In the genomic region with DNA sequence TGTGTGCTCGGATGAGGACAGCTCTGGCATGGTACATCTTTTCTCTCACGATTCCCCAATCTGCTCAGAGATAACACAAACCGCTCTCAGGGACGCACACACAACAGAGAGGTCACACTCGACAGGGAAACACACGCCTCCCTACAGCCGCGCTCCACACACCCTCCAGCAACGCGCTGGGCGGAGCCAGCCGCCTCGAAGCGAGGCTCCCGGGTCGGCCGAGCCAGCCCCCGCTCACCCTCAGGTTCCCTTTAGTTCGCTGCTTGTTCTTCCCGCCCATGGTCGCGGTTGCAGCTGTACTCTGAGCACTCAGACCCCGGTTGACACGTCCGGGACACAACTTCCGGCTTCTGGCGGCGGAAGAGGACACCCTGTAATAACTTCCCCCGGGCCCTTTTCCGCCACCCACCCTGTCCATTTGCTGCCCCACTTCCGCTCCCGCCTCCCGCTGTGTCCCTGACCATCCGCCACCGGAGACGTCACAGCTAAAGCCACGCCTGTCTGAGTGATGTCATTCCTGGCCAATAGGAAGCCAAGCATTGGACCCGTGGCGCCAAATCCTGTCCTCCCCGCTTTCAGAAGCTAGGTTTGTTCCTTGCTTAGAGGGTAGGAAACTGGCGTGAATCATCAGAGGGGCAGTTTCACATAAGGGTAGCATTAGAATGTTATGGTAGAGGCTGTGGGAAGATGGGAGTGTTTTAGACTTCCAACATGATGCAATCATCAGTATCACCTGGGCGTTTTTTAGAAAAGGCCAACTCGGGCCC, we compare ENCODE assay signal across 1 cellular context.
TF ChIP-seq lines count a peak whose summit lies in the region.

A gene with protein sequence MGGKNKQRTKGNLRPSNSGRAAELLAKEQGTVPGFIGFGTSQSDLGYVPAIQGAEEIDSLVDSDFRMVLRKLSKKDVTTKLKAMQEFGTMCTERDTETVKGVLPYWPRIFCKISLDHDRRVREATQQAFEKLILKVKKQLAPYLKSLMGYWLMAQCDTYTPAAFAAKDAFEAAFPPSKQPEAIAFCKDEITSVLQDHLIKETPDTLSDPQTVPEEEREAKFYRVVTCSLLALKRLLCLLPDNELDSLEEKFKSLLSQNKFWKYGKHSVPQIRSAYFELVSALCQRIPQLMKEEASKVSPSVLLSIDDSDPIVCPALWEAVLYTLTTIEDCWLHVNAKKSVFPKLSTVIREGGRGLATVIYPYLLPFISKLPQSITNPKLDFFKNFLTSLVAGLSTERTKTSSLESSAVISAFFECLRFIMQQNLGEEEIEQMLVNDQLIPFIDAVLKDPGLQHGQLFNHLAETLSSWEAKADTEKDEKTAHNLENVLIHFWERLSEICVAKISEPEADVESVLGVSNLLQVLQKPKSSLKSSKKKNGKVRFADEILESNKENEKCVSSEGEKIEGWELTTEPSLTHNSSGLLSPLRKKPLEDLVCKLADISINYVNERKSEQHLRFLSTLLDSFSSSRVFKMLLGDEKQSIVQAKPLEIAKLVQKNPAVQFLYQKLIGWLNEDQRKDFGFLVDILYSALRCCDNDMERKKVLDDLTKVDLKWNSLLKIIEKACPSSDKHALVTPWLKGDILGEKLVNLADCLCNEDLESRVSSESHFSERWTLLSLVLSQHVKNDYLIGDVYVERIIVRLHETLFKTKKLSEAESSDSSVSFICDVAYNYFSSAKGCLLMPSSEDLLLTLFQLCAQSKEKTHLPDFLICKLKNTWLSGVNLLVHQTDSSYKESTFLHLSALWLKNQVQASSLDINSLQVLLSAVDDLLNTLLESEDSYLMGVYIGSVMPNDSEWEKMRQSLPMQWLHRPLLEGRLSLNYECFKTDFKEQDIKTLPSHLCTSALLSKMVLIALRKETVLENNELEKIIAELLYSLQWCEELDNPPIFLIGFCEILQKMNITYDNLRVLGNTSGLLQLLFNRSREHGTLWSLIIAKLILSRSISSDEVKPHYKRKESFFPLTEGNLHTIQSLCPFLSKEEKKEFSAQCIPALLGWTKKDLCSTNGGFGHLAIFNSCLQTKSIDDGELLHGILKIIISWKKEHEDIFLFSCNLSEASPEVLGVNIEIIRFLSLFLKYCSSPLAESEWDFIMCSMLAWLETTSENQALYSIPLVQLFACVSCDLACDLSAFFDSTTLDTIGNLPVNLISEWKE (N-terminal part only) (minus strand): TSS at position 352 of the 767 bp plus-strand sequence. CDS start 72 bp downstream, at position 280.

TF ChIP-seq in HepG2, 621 proteins besides CTCF, POLR2A, EP300 and RAD21 (continued from another document and continues in another):
- TF ChIP-seq ZFP1 (CRISPR knock-in tag; IDR thresholded peaks at IDR 0.05) (no peak), MAFF (IDR thresholded peaks at IDR 0.05; ENCODE audit: low read depth, low read length) (0 out of 2 replicates have a peak, but pooled peaks have one; percentile 5), BHLHE40 (IDR thresholded peaks at IDR 0.05; ENCODE audit: low read length) (no peak), KLF16 (CRISPR knock-in tag; IDR thresholded peaks at IDR 0.05) (peak in 1 of 2 experiments; percentile 46; a peak in 1 of 4 replicates), FOXM1 (CRISPR knock-in tag; IDR thresholded peaks at IDR 0.05) (no peak), PHF5A (CRISPR knock-in tag; IDR thresholded peaks at IDR 0.05; ENCODE audit: low read depth, unreplicated experiment) (no peak), RORA (CRISPR knock-in tag; IDR thresholded peaks at IDR 0.05) (no peak), CCDC6 (CRISPR knock-in tag; IDR thresholded peaks at IDR 0.05) (no peak), XBP1 (CRISPR knock-in tag; IDR thresholded peaks at IDR 0.05) (no peak), ZNF619 (CRISPR knock-in tag; IDR thresholded peaks at IDR 0.05) (0 out of 2 replicates have a peak, but pooled peaks have one; percentile 58), SRSF1 (optimal IDR thresholded peaks at IDR 0.05; ENCODE audit: low read depth, low read length) (no peak), TMF1 (CRISPR knock-in tag; IDR thresholded peaks at IDR 0.05; ENCODE audit: low read depth) (no peak), NFKB2 (CRISPR knock-in tag; IDR thresholded peaks at IDR 0.05; ENCODE audit: borderline replicate concordance) (peak; percentile 68; the same call in 1 of the 2 replicates), ZBTB38 (CRISPR knock-in tag; IDR thresholded peaks at IDR 0.05) (no peak), MIER2 (CRISPR knock-in tag; IDR thresholded peaks at IDR 0.05) (no peak), ZNF251 (CRISPR knock-in tag; IDR thresholded peaks at IDR 0.05) (no peak), HDAC1 (CRISPR knock-in tag; IDR thresholded peaks at IDR 0.05) (peak; percentile 95), AKAP8 (CRISPR knock-in tag; IDR thresholded peaks at IDR 0.05) (no peak), KLF6 (CRISPR knock-in tag; IDR thresholded peaks at IDR 0.05) (no peak), MAFG (CRISPR knock-in tag; IDR thresholded peaks at IDR 0.05) (no peak), ZNF792 (CRISPR knock-in tag; IDR thresholded peaks at IDR 0.05) (peak; percentile 44; the same call in 1 of the 2 replicates), ZBTB21 (CRISPR knock-in tag; IDR thresholded peaks at IDR 0.05) (peak; percentile 57; the same call in 1 of the 2 replicates), NFKBIZ (CRISPR knock-in tag; IDR thresholded peaks at IDR 0.05) (no peak)
- TF ChIP-seq, protein P1, sequence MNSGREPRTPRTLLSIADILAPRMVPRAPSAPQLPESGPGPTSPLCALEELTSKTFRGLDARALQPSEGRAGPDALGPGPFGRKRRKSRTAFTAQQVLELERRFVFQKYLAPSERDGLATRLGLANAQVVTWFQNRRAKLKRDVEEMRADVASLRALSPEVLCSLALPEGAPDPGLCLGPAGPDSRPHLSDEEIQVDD (CRISPR knock-in tag; IDR thresholded peaks at IDR 0.05; ENCODE audit: borderline replicate concordance), result no peak
- TF ChIP-seq, protein P2, sequence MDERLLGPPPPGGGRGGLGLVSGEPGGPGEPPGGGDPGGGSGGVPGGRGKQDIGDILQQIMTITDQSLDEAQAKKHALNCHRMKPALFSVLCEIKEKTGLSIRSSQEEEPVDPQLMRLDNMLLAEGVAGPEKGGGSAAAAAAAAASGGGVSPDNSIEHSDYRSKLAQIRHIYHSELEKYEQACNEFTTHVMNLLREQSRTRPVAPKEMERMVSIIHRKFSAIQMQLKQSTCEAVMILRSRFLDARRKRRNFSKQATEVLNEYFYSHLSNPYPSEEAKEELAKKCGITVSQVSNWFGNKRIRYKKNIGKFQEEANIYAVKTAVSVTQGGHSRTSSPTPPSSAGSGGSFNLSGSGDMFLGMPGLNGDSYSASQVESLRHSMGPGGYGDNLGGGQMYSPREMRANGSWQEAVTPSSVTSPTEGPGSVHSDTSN (CRISPR knock-in tag; IDR thresholded peaks at IDR 0.05), result peak; percentile 90
- TF ChIP-seq, protein P3, sequence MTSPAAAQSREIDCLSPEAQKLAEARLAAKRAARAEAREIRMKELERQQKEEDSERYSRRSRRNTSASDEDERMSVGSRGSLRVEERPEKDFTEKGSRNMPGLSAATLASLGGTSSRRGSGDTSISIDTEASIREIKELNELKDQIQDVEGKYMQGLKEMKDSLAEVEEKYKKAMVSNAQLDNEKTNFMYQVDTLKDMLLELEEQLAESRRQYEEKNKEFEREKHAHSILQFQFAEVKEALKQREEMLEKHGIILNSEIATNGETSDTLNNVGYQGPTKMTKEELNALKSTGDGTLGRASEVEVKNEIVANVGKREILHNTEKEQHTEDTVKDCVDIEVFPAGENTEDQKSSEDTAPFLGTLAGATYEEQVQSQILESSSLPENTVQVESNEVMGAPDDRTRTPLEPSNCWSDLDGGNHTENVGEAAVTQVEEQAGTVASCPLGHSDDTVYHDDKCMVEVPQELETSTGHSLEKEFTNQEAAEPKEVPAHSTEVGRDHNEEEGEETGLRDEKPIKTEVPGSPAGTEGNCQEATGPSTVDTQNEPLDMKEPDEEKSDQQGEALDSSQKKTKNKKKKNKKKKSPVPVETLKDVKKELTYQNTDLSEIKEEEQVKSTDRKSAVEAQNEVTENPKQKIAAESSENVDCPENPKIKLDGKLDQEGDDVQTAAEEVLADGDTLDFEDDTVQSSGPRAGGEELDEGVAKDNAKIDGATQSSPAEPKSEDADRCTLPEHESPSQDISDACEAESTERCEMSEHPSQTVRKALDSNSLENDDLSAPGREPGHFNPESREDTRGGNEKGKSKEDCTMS (CRISPR knock-in tag; conservative IDR thresholded peaks at IDR 0.05), result no peak
- TF ChIP-seq, protein P4, sequence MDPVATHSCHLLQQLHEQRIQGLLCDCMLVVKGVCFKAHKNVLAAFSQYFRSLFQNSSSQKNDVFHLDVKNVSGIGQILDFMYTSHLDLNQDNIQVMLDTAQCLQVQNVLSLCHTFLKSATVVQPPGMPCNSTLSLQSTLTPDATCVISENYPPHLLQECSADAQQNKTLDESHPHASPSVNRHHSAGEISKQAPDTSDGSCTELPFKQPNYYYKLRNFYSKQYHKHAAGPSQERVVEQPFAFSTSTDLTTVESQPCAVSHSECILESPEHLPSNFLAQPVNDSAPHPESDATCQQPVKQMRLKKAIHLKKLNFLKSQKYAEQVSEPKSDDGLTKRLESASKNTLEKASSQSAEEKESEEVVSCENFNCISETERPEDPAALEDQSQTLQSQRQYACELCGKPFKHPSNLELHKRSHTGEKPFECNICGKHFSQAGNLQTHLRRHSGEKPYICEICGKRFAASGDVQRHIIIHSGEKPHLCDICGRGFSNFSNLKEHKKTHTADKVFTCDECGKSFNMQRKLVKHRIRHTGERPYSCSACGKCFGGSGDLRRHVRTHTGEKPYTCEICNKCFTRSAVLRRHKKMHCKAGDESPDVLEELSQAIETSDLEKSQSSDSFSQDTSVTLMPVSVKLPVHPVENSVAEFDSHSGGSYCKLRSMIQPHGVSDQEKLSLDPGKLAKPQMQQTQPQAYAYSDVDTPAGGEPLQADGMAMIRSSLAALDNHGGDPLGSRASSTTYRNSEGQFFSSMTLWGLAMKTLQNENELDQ (CRISPR knock-in tag; IDR thresholded peaks at IDR 0.05; ENCODE audit: borderline replicate concordance), result no peak
- TF ChIP-seq, protein P5, sequence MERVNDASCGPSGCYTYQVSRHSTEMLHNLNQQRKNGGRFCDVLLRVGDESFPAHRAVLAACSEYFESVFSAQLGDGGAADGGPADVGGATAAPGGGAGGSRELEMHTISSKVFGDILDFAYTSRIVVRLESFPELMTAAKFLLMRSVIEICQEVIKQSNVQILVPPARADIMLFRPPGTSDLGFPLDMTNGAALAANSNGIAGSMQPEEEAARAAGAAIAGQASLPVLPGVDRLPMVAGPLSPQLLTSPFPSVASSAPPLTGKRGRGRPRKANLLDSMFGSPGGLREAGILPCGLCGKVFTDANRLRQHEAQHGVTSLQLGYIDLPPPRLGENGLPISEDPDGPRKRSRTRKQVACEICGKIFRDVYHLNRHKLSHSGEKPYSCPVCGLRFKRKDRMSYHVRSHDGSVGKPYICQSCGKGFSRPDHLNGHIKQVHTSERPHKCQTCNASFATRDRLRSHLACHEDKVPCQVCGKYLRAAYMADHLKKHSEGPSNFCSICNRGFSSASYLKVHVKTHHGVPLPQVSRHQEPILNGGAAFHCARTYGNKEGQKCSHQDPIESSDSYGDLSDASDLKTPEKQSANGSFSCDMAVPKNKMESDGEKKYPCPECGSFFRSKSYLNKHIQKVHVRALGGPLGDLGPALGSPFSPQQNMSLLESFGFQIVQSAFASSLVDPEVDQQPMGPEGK (CRISPR knock-in tag; IDR thresholded peaks at IDR 0.05), result peak; percentile 68
- TF ChIP-seq, protein P6, sequence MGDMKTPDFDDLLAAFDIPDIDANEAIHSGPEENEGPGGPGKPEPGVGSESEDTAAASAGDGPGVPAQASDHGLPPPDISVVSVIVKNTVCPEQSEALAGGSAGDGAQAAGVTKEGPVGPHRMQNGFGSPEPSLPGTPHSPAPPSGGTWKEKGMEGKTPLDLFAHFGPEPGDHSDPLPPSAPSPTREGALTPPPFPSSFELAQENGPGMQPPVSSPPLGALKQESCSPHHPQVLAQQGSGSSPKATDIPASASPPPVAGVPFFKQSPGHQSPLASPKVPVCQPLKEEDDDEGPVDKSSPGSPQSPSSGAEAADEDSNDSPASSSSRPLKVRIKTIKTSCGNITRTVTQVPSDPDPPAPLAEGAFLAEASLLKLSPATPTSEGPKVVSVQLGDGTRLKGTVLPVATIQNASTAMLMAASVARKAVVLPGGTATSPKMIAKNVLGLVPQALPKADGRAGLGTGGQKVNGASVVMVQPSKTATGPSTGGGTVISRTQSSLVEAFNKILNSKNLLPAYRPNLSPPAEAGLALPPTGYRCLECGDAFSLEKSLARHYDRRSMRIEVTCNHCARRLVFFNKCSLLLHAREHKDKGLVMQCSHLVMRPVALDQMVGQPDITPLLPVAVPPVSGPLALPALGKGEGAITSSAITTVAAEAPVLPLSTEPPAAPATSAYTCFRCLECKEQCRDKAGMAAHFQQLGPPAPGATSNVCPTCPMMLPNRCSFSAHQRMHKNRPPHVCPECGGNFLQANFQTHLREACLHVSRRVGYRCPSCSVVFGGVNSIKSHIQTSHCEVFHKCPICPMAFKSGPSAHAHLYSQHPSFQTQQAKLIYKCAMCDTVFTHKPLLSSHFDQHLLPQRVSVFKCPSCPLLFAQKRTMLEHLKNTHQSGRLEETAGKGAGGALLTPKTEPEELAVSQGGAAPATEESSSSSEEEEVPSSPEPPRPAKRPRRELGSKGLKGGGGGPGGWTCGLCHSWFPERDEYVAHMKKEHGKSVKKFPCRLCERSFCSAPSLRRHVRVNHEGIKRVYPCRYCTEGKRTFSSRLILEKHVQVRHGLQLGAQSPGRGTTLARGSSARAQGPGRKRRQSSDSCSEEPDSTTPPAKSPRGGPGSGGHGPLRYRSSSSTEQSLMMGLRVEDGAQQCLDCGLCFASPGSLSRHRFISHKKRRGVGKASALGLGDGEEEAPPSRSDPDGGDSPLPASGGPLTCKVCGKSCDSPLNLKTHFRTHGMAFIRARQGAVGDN (CRISPR knock-in tag; IDR thresholded peaks at IDR 0.05), result peak; percentile 82
- TF ChIP-seq, protein P7, sequence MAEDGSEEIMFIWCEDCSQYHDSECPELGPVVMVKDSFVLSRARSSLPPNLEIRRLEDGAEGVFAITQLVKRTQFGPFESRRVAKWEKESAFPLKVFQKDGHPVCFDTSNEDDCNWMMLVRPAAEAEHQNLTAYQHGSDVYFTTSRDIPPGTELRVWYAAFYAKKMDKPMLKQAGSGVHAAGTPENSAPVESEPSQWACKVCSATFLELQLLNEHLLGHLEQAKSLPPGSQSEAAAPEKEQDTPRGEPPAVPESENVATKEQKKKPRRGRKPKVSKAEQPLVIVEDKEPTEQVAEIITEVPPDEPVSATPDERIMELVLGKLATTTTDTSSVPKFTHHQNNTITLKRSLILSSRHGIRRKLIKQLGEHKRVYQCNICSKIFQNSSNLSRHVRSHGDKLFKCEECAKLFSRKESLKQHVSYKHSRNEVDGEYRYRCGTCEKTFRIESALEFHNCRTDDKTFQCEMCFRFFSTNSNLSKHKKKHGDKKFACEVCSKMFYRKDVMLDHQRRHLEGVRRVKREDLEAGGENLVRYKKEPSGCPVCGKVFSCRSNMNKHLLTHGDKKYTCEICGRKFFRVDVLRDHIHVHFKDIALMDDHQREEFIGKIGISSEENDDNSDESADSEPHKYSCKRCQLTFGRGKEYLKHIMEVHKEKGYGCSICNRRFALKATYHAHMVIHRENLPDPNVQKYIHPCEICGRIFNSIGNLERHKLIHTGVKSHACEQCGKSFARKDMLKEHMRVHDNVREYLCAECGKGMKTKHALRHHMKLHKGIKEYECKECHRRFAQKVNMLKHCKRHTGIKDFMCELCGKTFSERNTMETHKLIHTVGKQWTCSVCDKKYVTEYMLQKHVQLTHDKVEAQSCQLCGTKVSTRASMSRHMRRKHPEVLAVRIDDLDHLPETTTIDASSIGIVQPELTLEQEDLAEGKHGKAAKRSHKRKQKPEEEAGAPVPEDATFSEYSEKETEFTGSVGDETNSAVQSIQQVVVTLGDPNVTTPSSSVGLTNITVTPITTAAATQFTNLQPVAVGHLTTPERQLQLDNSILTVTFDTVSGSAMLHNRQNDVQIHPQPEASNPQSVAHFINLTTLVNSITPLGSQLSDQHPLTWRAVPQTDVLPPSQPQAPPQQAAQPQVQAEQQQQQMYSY (CRISPR knock-in tag; IDR thresholded peaks at IDR 0.05), result peak; percentile 45; the same call in 1 of the 2 replicates
